ENCODE assay signal across 24 cellular contexts in the genomic region with DNA sequence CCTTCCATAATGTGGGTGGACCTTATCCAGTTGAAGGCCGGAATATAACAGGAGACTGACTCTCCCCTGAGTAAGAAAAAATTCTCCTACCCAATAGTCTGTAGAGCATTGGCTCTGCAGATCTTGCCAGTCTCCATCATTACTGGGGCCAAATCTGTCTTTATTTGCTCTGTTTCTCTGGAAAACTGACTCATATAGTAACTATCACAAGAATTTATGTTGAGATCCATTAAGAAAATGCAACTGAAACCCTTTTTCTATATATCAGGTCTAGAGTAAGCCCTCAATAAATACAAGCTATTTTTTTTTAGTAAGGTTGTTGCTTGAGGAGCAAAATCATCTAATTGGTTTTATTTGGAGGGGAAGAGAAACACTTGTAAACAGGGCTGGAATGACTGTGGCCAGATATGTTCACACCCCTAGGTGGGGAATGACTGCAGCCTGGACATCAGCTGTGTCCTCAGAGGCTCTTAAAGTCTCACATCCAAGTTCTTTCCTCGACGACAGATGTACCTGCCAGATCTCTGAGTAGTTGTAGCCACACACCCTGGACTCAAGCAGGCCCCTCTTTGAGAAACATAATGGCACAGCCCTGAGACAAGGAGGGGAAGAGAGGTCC.
DNase-seq lines count a peak whose midpoint lies in the region; ATAC-seq, FAIRE-seq and TF ChIP-seq lines count a peak whose summit lies in the region.
"Had no signal": no experiment of that assay in that cellular context is flagged by ENCODE, and none has a peak within 500 bp of the region (broad histone marks: within the 10 kb centered on the region; RNA-seq: fewer than 3 reads in every experiment).

No MANE protein-coding gene starts in this region.

- no peak for FAIRE-seq in urothelium cell line (lab: Jason Lieb, UNC)
- FAIRE-seq: endothelial cell of umbilical vein, RCC 7860 had no signal

- ATAC-seq in RWPE2 (ENCODE audit: low read depth) (peak; percentile 62), GM19035 (IDR thresholded peaks at IDR 0.05; ENCODE audit: unreplicated experiment) (no peak)
- ATAC-seq: GM23338; heart left ventricle; left lung; naive thymus-derived CD8-positive, alpha-beta T cell had no signal

- TF ChIP-seq CTCF in RWPE2 (IDR thresholded peaks at IDR 0.05; ENCODE audit: poor library complexity, severe bottlenecking): no peak

- no peaks in the 10 kb centered on the region for H3K9me3 ChIP-seq in RWPE2 (ENCODE audit: severe bottlenecking)
- H3K9me3 ChIP-seq: heart left ventricle, left lung, ovary, right atrium auricular region had no signal

- H3K4me1 ChIP-seq in RWPE2 (ENCODE audit: insufficient read depth, poor library complexity, severe bottlenecking): peaks cover 6% of the 10 kb centered on the region
- H3K4me1 ChIP-seq: left lung, right atrium auricular region had no signal

- H3K27me3 ChIP-seq in RWPE2 (ENCODE audit: insufficient read depth, poor library complexity, severe bottlenecking): no peaks in the 10 kb centered on the region
- H3K27me3 ChIP-seq: dorsolateral prefrontal cortex, heart left ventricle, left lung, ovary, right atrium auricular region had no signal

- no peak overlapping the region for H3K4me3 ChIP-seq in RWPE2 (ENCODE audit: severe bottlenecking)
- H3K4me3 ChIP-seq: cardiac muscle cell, dorsolateral prefrontal cortex, GM23338, heart left ventricle, left lung, ovary, right atrium auricular region had no signal

- DNase-seq in ELR (ENCODE audit: low read depth): peak; percentile 30
- DNase-seq in RWPE2 (ENCODE audit: low spot score): no peak
- DNase-seq in hepatic stellate cell (ENCODE audit: low spot score): peak; percentile 21
- DNase-seq in urothelium cell line (ENCODE audit: low spot score): peak; percentile 17
- DNase-seq in T1000 (lab: John Stamatoyannopoulos, UW): no peak
- DNase-seq in NCI-H1092 treated with DMSO at 0.1 percent for 48 hours (lab: John Stamatoyannopoulos, UW): no peak
- DNase-seq: activated naive CD4-positive, alpha-beta T cell; activated T-cell treated with anti-CD3 and anti-CD28 coated beads, Interleukin-2, amount 50 U/mL, for 24 hours; DMS79; dorsolateral prefrontal cortex; heart left ventricle; left lung; naive thymus-derived CD8-positive, alpha-beta T cell; NCI-H1105; NCI-H2081; NCI-H510A treated with DMSO at 0.1 percent for 48 hours; ovary; T-helper 2 cell had no signal

- no peaks in the 10 kb centered on the region for H3K36me3 ChIP-seq in RWPE2 (ENCODE audit: low read depth)
- H3K36me3 ChIP-seq: cardiac muscle cell, heart left ventricle, left lung, ovary, right atrium auricular region had no signal

- no peak overlapping the region for H3K27ac ChIP-seq in RWPE2 (ENCODE audit: poor library complexity, severe bottlenecking)
- H3K27ac ChIP-seq: cardiac muscle cell, dorsolateral prefrontal cortex, heart left ventricle, left lung, ovary, right atrium auricular region had no signal

Comparison
In these comparisons a context has a peak if more than half of its experiments do, and no peak if none do; other contexts are left out.
1. DNase-seq: peak in ELR (single experiment), hepatic stellate cell (single experiment) and urothelium cell line (single experiment); none in RWPE2 (single experiment), T1000 (single experiment) and NCI-H1092 treated with DMSO at 0.1 percent for 48 hours (single experiment).